ENCODE assay signal across 9 cellular contexts in genomic region chr2:7430421-7430868, GRCh38.
DNase-seq lines count a peak whose midpoint lies in the region; ATAC-seq, FAIRE-seq and TF ChIP-seq lines count a peak whose summit lies in the region.
"Had no signal": no experiment of that assay in that cellular context is flagged by ENCODE, and none has a peak within 500 bp of the region (broad histone marks: within the 10 kb centered on the region; RNA-seq: fewer than 3 reads in every experiment).

No MANE protein-coding gene starts in this region.

- H3K36me3 ChIP-seq in Caco-2 (ENCODE audit: control insufficient read depth, insufficient read depth, low read length), result no peaks in the 10 kb centered on the region
- no peaks in the 10 kb centered on the region for H3K36me3 ChIP-seq in HUES64 (ENCODE audit: insufficient read depth, low read length)

- H3K4me3 ChIP-seq in Caco-2 (ENCODE audit: low read depth, low read length), result no peak overlapping the region
- peak overlapping the region; percentile 38 for H3K4me3 ChIP-seq in HUES64 (ENCODE audit: low read length)

- TF ChIP-seq CTCF in Caco-2 (IDR thresholded peaks at IDR 0.05; ENCODE audit: insufficient read depth in 1 of 2, low read depth in 1 of 2, low read length in 1 of 2, severe bottlenecking in 1 of 2, unreplicated experiment in 1 of 2), result no peak
- no peak for TF ChIP-seq CTCF in nephron progenitor cell (IDR thresholded peaks at IDR 0.05)
- TF ChIP-seq CTCF in GM10266 (IDR thresholded peaks at IDR 0.05; ENCODE audit: control insufficient read depth, insufficient read depth, low read depth, missing control alignments), result no peak

- H3K27ac ChIP-seq in HUES64 (ENCODE audit: low read depth, low read length), result peak overlapping the region; percentile 95

- H3K4me1 Mint-ChIP-seq in Caco-2 (ENCODE audit: low read depth, unreplicated experiment) (no peaks in the 10 kb centered on the region), nephron progenitor cell (peaks cover 45% of the 10 kb centered on the region)
- peaks cover 39% of the 10 kb centered on the region for H3K4me1 Mint-ChIP-seq in central memory CD8-positive, alpha-beta T cell

- H3K4me3 Mint-ChIP-seq in Caco-2 (ENCODE audit: unreplicated experiment) (peak overlapping the region; percentile 8), nephron progenitor cell (peak overlapping the region; percentile 75)
- H3K4me3 Mint-ChIP-seq in central memory CD8-positive, alpha-beta T cell, result peak overlapping the region; percentile 74

- WGBS in HUES64, result 34% methylated on average over 10 of the region's 10 CpGs

- no peak for FAIRE-seq in H54 (lab: Jason Lieb, UNC)
- FAIRE-seq: frontal cortex had no signal

- H3K27me3 ChIP-seq in Caco-2 (replicated peaks; ENCODE audit: control insufficient read depth, insufficient read depth, low read length) (no peaks in the 10 kb centered on the region; the same call in 1 of the 2 replicates), HUES64 (ENCODE audit: insufficient read depth, low read length) (peaks cover 6% of the 10 kb centered on the region; the same call in 1 of the 2 replicates)

- DNase-seq in Caco-2 (no peak), nephron progenitor cell (no peak), NCI-H1436 treated with DMSO at 0.1 percent for 48 hours (lab: John Stamatoyannopoulos, UW) (no peak), GM10266 (ENCODE audit: extremely low spot score) (no peak), H54 (ENCODE audit: insufficient read length, low spot score) (no peak)
- no peak for DNase-seq in central memory CD8-positive, alpha-beta T cell (ENCODE audit: low spot score in 2 of 2)

- H3K27me3 Mint-ChIP-seq in Caco-2 (ENCODE audit: insufficient read depth, unreplicated experiment), result peaks cover 6% of the 10 kb centered on the region
- no peaks in the 10 kb centered on the region for H3K27me3 Mint-ChIP-seq in central memory CD8-positive, alpha-beta T cell
- H3K27me3 Mint-ChIP-seq in nephron progenitor cell (ENCODE audit: low read depth, poor library complexity), result peaks cover 6% of the 10 kb centered on the region

- TF ChIP-seq POLR2A in H54 (IDR thresholded peaks at IDR 0.05; ENCODE audit: low read depth, low read length), result no peak

- POLR2A ChIA-PET in Caco-2 (lab: Charles Lee), result no interaction called here

- H3K9me3 ChIP-seq in Caco-2 (peaks cover 7% of the 10 kb centered on the region; the same call in 1 of the 2 replicates), HUES64 (ENCODE audit: insufficient read depth, low read depth, low read length) (peaks cover 15% of the 10 kb centered on the region)

- CTCF ChIA-PET in Caco-2 (lab: Charles Lee), result no interaction called here

- H3K27ac Mint-ChIP-seq in Caco-2 (ENCODE audit: unreplicated experiment) (no peak overlapping the region), nephron progenitor cell (no peak overlapping the region)
- H3K27ac Mint-ChIP-seq in central memory CD8-positive, alpha-beta T cell (ENCODE audit: low read depth), result peak overlapping the region; percentile 94

- peak; percentile 27 for ATAC-seq in central memory CD8-positive, alpha-beta T cell (replicated peaks; ENCODE audit: extremely low read depth, poor library complexity, severe bottlenecking)
- no peak for ATAC-seq in HG02981 (IDR thresholded peaks at IDR 0.05; ENCODE audit: unreplicated experiment)

- intact Hi-C loops in Caco-2 (cut with micrococcal nuclease; ENCODE audit: unreplicated experiment), result no loop called here

- BruUV-seq in Caco-2 (replicated peaks; lab: Mats Ljungman, UMichigan), result no TSS peak

- peak overlapping the region; percentile 70 for H3K9ac ChIP-seq in HUES64 (ENCODE audit: low read depth, low read length)

- peaks cover 12% of the 10 kb centered on the region for H3K9me3 Mint-ChIP-seq in Caco-2 (ENCODE audit: unreplicated experiment)
- peaks cover 6% of the 10 kb centered on the region for H3K9me3 Mint-ChIP-seq in central memory CD8-positive, alpha-beta T cell
- peaks cover 25% of the 10 kb centered on the region for H3K9me3 Mint-ChIP-seq in nephron progenitor cell

- no peaks in the 10 kb centered on the region for H3K36me3 Mint-ChIP-seq in Caco-2 (ENCODE audit: insufficient read depth, unreplicated experiment)
- H3K36me3 Mint-ChIP-seq in central memory CD8-positive, alpha-beta T cell (ENCODE audit: insufficient read depth), result peaks cover 2% of the 10 kb centered on the region
- H3K36me3 Mint-ChIP-seq in nephron progenitor cell (ENCODE audit: low read depth), result peaks cover 19% of the 10 kb centered on the region

- H3K4me1 ChIP-seq in Caco-2 (no peaks in the 10 kb centered on the region), HUES64 (ENCODE audit: insufficient read depth, low read length) (peaks cover 22% of the 10 kb centered on the region)

Comparison
In these comparisons a context has a peak if more than half of its experiments do, and no peak if none do; other contexts are left out.
1. H3K4me3 Mint-ChIP-seq: peak in every context shown above with its lines; median percentile 75 in nephron progenitor cell; 74 in central memory CD8-positive, alpha-beta T cell; 8 in Caco-2.